In the genomic region with DNA sequence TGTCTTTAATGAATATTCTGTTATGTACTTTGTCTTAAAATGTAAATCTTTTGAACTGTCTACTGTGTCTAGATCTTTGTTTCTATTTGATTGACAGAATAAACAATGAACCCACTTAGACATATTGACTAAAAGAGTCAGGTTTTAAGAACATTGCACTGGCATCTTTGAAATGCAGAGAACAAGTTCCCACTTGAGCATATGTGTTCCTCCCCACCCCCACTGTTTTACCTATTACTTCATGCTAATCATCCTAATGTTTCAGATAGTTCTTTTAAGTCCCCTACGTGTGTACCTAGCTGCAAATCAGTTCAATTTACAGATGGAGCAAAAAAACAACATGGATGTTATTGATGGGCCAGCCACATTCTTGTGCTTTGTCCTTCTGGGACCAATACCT, we compare ENCODE assay signal across 1 cellular context.
TF ChIP-seq lines count a peak whose summit lies in the region.

No MANE protein-coding gene starts in this region.

TF ChIP-seq in A549, 52 proteins besides CTCF, POLR2A, EP300 and RAD21 (continued from another document):
- TF ChIP-seq, protein P1, sequence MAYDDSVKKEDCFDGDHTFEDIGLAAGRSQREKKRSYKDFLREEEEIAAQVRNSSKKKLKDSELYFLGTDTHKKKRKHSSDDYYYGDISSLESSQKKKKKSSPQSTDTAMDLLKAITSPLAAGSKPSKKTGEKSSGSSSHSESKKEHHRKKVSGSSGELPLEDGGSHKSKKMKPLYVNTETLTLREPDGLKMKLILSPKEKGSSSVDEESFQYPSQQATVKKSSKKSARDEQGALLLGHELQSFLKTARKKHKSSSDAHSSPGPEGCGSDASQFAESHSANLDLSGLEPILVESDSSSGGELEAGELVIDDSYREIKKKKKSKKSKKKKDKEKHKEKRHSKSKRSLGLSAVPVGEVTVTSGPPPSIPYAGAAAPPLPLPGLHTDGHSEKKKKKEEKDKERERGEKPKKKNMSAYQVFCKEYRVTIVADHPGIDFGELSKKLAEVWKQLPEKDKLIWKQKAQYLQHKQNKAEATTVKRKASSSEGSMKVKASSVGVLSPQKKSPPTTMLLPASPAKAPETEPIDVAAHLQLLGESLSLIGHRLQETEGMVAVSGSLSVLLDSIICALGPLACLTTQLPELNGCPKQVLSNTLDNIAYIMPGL (CRISPR knock-in tag; IDR thresholded peaks at IDR 0.05; ENCODE audit: borderline replicate concordance), result no peak
- TF ChIP-seq, protein P2, sequence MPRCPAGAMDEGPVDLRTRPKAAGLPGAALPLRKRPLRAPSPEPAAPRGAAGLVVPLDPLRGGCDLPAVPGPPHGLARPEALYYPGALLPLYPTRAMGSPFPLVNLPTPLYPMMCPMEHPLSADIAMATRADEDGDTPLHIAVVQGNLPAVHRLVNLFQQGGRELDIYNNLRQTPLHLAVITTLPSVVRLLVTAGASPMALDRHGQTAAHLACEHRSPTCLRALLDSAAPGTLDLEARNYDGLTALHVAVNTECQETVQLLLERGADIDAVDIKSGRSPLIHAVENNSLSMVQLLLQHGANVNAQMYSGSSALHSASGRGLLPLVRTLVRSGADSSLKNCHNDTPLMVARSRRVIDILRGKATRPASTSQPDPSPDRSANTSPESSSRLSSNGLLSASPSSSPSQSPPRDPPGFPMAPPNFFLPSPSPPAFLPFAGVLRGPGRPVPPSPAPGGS (IDR thresholded peaks at IDR 0.05), result no peak
- no peak for TF ChIP-seq EHF (CRISPR knock-in tag; IDR thresholded peaks at IDR 0.05)
- TF ChIP-seq CEBPB (IDR thresholded peaks at IDR 0.05), result no peak
- no peak for TF ChIP-seq HOXB5 (CRISPR knock-in tag; IDR thresholded peaks at IDR 0.05)
- TF ChIP-seq MAFK (IDR thresholded peaks at IDR 0.05; ENCODE audit: partially characterized antibody), result no peak
- no peak for TF ChIP-seq BHLHE40 (IDR thresholded peaks at IDR 0.05; ENCODE audit: low read depth, low read length)
- TF ChIP-seq, protein P3, sequence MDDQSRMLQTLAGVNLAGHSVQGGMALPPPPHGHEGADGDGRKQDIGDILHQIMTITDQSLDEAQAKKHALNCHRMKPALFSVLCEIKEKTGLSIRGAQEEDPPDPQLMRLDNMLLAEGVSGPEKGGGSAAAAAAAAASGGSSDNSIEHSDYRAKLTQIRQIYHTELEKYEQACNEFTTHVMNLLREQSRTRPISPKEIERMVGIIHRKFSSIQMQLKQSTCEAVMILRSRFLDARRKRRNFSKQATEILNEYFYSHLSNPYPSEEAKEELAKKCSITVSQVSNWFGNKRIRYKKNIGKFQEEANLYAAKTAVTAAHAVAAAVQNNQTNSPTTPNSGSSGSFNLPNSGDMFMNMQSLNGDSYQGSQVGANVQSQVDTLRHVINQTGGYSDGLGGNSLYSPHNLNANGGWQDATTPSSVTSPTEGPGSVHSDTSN (IDR thresholded peaks at IDR 0.05), result no peak
